In genomic region chr4:145528601-145529000, GRCh38 we compare ENCODE assay signal across 15 cellular contexts. TPM values are rescaled to one million over a fixed set of nuclear protein-coding genes. Genes with fewer than 3 reads are reported as not detected.
"Had no signal": no experiment of that assay in that cellular context is flagged by ENCODE, and none has a peak within 500 bp of the region (broad histone marks: within the 10 kb centered on the region; RNA-seq: fewer than 3 reads in every experiment).

No MANE protein-coding gene starts in this region.

- H3K36me3 ChIP-seq: adrenal gland, esophagus squamous epithelium, suprapubic skin had no signal

- ATAC-seq: activated naive CD4-positive, alpha-beta T cell treated with anti-CD3 and anti-CD28 coated beads, Interleukin-2, amount 50 U/mL, for 72 hours; left cardiac atrium; stimulated activated naive CD8-positive, alpha-beta T cell treated with anti-CD3 and anti-CD28 coated beads, Interleukin-15, amount 100 ng/mL, for 72 hours had no signal

- H3K27me3 ChIP-seq: adrenal gland, esophagus squamous epithelium, suprapubic skin had no signal

- H3K27ac ChIP-seq: adrenal gland, esophagus squamous epithelium, suprapubic skin had no signal

- DNase-seq: activated B cell treated with CpG ODN at 0.5 μM for 24 hours; activated CD4-positive, alpha-beta memory T cell treated with anti-CD3 and anti-CD28 coated beads for 36 hours; activated CD4-positive, alpha-beta T cell treated with anti-CD3 and anti-CD28 coated beads for 4 hours; activated gamma-delta T cell treated with Interleukin-2 at 50 U/mL for 16 hours; activated T-cell treated with anti-CD3 and anti-CD28 coated beads for 4 hours; adrenal gland; effector memory CD4-positive, alpha-beta T cell; esophagus squamous epithelium; left cardiac atrium; midbrain; occipital lobe; stimulated activated CD4-positive, alpha-beta T cell treated with anti-CD3 and anti-CD28 coated beads, Interleukin-2, amount 100 ng/mL, for 48 hours; stimulated activated naive CD8-positive, alpha-beta T cell treated with anti-CD3 and anti-CD28 coated beads, Interleukin-15, amount 100 ng/mL, for 72 hours had no signal

- H3K4me3 ChIP-seq: adrenal gland, esophagus squamous epithelium, suprapubic skin had no signal

- H3K9me3 ChIP-seq: adrenal gland, esophagus squamous epithelium, suprapubic skin had no signal

RNA-seq across cellular contexts. Expression of gene SMAD1, which starts 46.9 kb away (rescaled TPM):
- total RNA-seq: activated B cell treated with CpG ODN at 0.5 μM for 24 hours had no signal
